Comparison of ENCODE assay signal across 17 cellular contexts in genomic region chr16:5030251-5030870, GRCh38. TPM values are rescaled to one million over a fixed set of nuclear protein-coding genes. Genes with fewer than 3 reads are reported as not detected.
DNase-seq lines count a peak whose midpoint lies in the region; ATAC-seq and TF ChIP-seq lines count a peak whose summit lies in the region.
"Had no signal": no experiment of that assay in that cellular context is flagged by ENCODE, and none has a peak within 500 bp of the region (broad histone marks: within the 10 kb centered on the region; RNA-seq: fewer than 3 reads in every experiment).

No MANE protein-coding gene starts in this region.

- H3K4me1 Mint-ChIP-seq in T-helper 17 cell, result peaks cover 16% of the 10 kb centered on the region
- peaks cover 21% of the 10 kb centered on the region for H3K4me1 Mint-ChIP-seq in neural crest cell

- H3K9me3 ChIP-seq in T-helper 17 cell (ENCODE audit: control insufficient read depth, low read length, poor library complexity, severe bottlenecking), result no peaks in the 10 kb centered on the region
- H3K9me3 ChIP-seq in aorta (ENCODE audit: control insufficient read depth, low read length), result no peaks in the 10 kb centered on the region
- H3K9me3 ChIP-seq in WERI-Rb-1 (ENCODE audit: severe bottlenecking), result no peaks in the 10 kb centered on the region
- H3K9me3 ChIP-seq in mucosa of descending colon, result no peaks in the 10 kb centered on the region
- H3K9me3 ChIP-seq: A549, BE2C, HAP-1 had no signal

- H3K27ac Mint-ChIP-seq in T-helper 17 cell (peak overlapping the region; percentile 51), neural crest cell (ENCODE audit: unreplicated experiment) (no peak overlapping the region)
- H3K27ac Mint-ChIP-seq: CD8-positive, alpha-beta T cell had no signal

- peaks cover 5% of the 10 kb centered on the region for H3K36me3 Mint-ChIP-seq in T-helper 17 cell (ENCODE audit: low read depth)
- no peaks in the 10 kb centered on the region for H3K36me3 Mint-ChIP-seq in neural crest cell (ENCODE audit: low read depth)

- H3K27me3 ChIP-seq in dorsolateral prefrontal cortex (no peaks in the 10 kb centered on the region), aorta (ENCODE audit: control insufficient read depth in 1 of 2, insufficient read depth in 2 of 2, low read length in 1 of 2) (no peaks in the 10 kb centered on the region), WERI-Rb-1 (ENCODE audit: insufficient read depth, low read depth, severe bottlenecking) (no peaks in the 10 kb centered on the region)
- H3K27me3 ChIP-seq: BE2C had no signal

- WGBS in aorta, 2 donors, result 82 to 85% methylated on average over 12 of the region's 12 CpGs

- no peak for DNase-seq in T-helper 17 cell
- peak in 1 of 10 donors; percentile 31 for DNase-seq in dorsolateral prefrontal cortex
- DNase-seq in neural crest cell (ENCODE audit: low read depth, low spot score), result no peak
- peak; percentile 40 to 66 for DNase-seq in aorta
- DNase-seq in WERI-Rb-1, result no peak
- DNase-seq in mucosa of descending colon, result no peak
- DNase-seq in DMS 273 treated with DMSO at 0.1 percent for 48 hours (lab: John Stamatoyannopoulos, UW), result no peak
- DNase-seq: BE2C; CD8-positive, alpha-beta T cell; COR-L47; DND-41; GDM1; GOT3 had no signal

- H3K36me3 ChIP-seq in aorta (ENCODE audit: control insufficient read depth in 1 of 2, insufficient read depth in 2 of 2, low read length in 1 of 2) (no peaks in the 10 kb centered on the region), WERI-Rb-1 (no peaks in the 10 kb centered on the region), mucosa of descending colon (ENCODE audit: low read depth) (no peaks in the 10 kb centered on the region)
- H3K36me3 ChIP-seq: BE2C, HAP-1 had no signal

- no peaks in the 10 kb centered on the region for H3K9me3 Mint-ChIP-seq in neural crest cell
- H3K9me3 Mint-ChIP-seq: CD8-positive, alpha-beta T cell had no signal

- peak overlapping the region in 55 of 59 donors; percentile 2 to 97 (median 76) for H3K27ac ChIP-seq in dorsolateral prefrontal cortex
- H3K27ac ChIP-seq in aorta (ENCODE audit: low read depth in 1 of 2, low read length in 2 of 2), result no peak overlapping the region
- H3K27ac ChIP-seq in WERI-Rb-1, result no peak overlapping the region
- H3K27ac ChIP-seq: A549, C4-2B, HL-60 had no signal

- intact Hi-C loops in dorsolateral prefrontal cortex (cut with DNase I) (loop anchor here (5.0 to 10.0 kb wide), 4 partner anchors 42 to 336 kb away; partner anchors contain the start of genes ALG1 (in 2 of the 2), GLYR1 (in 2 of the 2), UBN1 (in 2 of the 2) and NUDT16L1 (in 1 of the 2)), aorta (cut with DNase I) (loop anchor here in 1 of 2 donors (5.0 kb wide), 1 partner anchor 183 kb away; the partner anchor contains the start of genes GLYR1 and UBN1), mucosa of descending colon (cut with DNase I, micrococcal nuclease) (no loop called here)

- H3K4me1 ChIP-seq in aorta (ENCODE audit: control insufficient read depth in 1 of 2, insufficient read depth in 2 of 2, low read length in 2 of 2) (no peaks in the 10 kb centered on the region), mucosa of descending colon (ENCODE audit: low read depth) (peaks cover 19% of the 10 kb centered on the region)
- H3K4me1 ChIP-seq: BE2C had no signal

- H3K4me3 Mint-ChIP-seq in T-helper 17 cell (no peak overlapping the region), neural crest cell (peak overlapping the region; percentile 51)
- H3K4me3 Mint-ChIP-seq: CD8-positive, alpha-beta T cell had no signal

- H3K4me3 ChIP-seq in dorsolateral prefrontal cortex (peak overlapping the region in 35 of 59 donors; percentile 1 to 93 (median 31)), aorta (ENCODE audit: low read length in 2 of 2) (no peak overlapping the region), WERI-Rb-1 (ENCODE audit: low read depth, low read length) (no peak overlapping the region), mucosa of descending colon (no peak overlapping the region)
- H3K4me3 ChIP-seq: A549, HAP-1 had no signal

- TF ChIP-seq CTCF in dorsolateral prefrontal cortex (IDR thresholded peaks at IDR 0.05 in 54 of 56, conservative IDR thresholded peaks at IDR 0.05 in 2 of 56; ENCODE audit: low read depth in 1 of 56, partially characterized antibody in 56 of 56) (no peak), neural crest cell (conservative IDR thresholded peaks at IDR 0.05) (no peak), WERI-Rb-1 (IDR thresholded peaks at IDR 0.05; ENCODE audit: low read depth, low read length) (no peak), mucosa of descending colon (IDR thresholded peaks at IDR 0.05) (no peak)

- H3K27me3 Mint-ChIP-seq in T-helper 17 cell, result no peaks in the 10 kb centered on the region
- H3K27me3 Mint-ChIP-seq in neural crest cell (ENCODE audit: low read depth), result peaks cover 8% of the 10 kb centered on the region

- ATAC-seq in T-helper 17 cell (no peak), aorta (ENCODE audit: low FRiP score) (no peak), mucosa of descending colon (no peak)
- ATAC-seq: A549; CD8-positive, alpha-beta T cell had no signal

RNA-seq across cellular contexts. Expression of gene NAGPA, which starts 3.4 kb away (rescaled TPM):
- total RNA-seq in T-helper 17 cell (10 to 100 TPM; 25.8 to 36.1 TPM), dorsolateral prefrontal cortex (10 to 100 TPM; 29.1 to 81.0 (median 49.0) TPM), neural crest cell (11.0 and 15.3 TPM in 2 replicates), aorta (10 to 100 TPM in 1 of 2 donors, 1 to 10 TPM in 1; 5.4 to 10.9 TPM), mucosa of descending colon (10 to 100 TPM; 21.5 to 34.7 (median 24.9) TPM)
- 1 to 10 TPM; 4.0 to 9.7 TPM for polyA plus RNA-seq in aorta

RNA-seq across cellular contexts. Expression of gene C16orf89, which starts 35.4 kb away (rescaled TPM):
- total RNA-seq in T-helper 17 cell (not detected), dorsolateral prefrontal cortex (10 to 100 TPM in 116 of 120 experiments, 1 to 10 TPM in 4; 7.8 to 64.9 (median 22.1) TPM), neural crest cell (not detected in 2 replicates), aorta (10 to 100 TPM; 13.3 to 31.6 TPM), mucosa of descending colon (1 to 10 TPM; 2.5 to 5.0 (median 3.3) TPM)
- 1 to 10 TPM; 1.9 to 4.0 TPM for polyA plus RNA-seq in aorta
- total RNA-seq: CD8-positive, alpha-beta T cell had no signal
- polyA plus RNA-seq: A549 had no signal

RNA-seq across cellular contexts. Expression of gene ALG1, which starts 41.3 kb away (rescaled TPM):
- 10 to 100 TPM; 10.0 to 10.3 TPM for total RNA-seq in T-helper 17 cell
- total RNA-seq in dorsolateral prefrontal cortex, result 10 to 100 TPM; 14.4 to 28.9 (median 21.0) TPM
- 23.2 and 25.2 TPM in 2 replicates for total RNA-seq in neural crest cell
- total RNA-seq in aorta, result 10 to 100 TPM in 1 of 2 donors, 1 to 10 TPM in 1; 9.5 to 15.6 TPM
- polyA plus RNA-seq in aorta, result 1 to 10 TPM; 1.9 to 9.5 TPM
- total RNA-seq in mucosa of descending colon, result 10 to 100 TPM; 17.7 to 32.2 (median 29.0) TPM

Comparison
In these comparisons a context has a peak if more than half of its experiments do, and no peak if none do; other contexts are left out.
1. DNase-seq: peak in aorta (2 of 2); none in T-helper 17 cell (0 of 3), neural crest cell (single experiment), WERI-Rb-1 (single experiment), mucosa of descending colon (0 of 3) and DMS 273 treated with DMSO at 0.1 percent for 48 hours (single experiment).
2. H3K27ac ChIP-seq: peak in dorsolateral prefrontal cortex (55 of 59); none in aorta (0 of 2) and WERI-Rb-1 (single experiment).
3. H3K4me3 ChIP-seq: peak in dorsolateral prefrontal cortex (35 of 59); none in aorta (0 of 2), WERI-Rb-1 (single experiment) and mucosa of descending colon (single experiment).
4. intact Hi-C loops: an anchor here in dorsolateral prefrontal cortex (5.0 to 10.0 kb wide); none called in mucosa of descending colon.